In genomic region chr6:56311086-56311485, GRCh38 we compare ENCODE assay signal across 19 cellular contexts.
"Had no signal": no experiment of that assay in that cellular context is flagged by ENCODE, and none has a peak within 500 bp of the region (broad histone marks: within the 10 kb centered on the region; RNA-seq: fewer than 3 reads in every experiment).

No MANE protein-coding gene starts in this region.

- ATAC-seq: activated CD8-positive, alpha-beta T cell treated with anti-CD3 and anti-CD28 coated beads, Interleukin-2, amount 10 ng/mL, durations not matched to agents 7 days and 5 days; activated naive CD8-positive, alpha-beta T cell treated with anti-CD3 and anti-CD28 coated beads, Interleukin-2, amount 50 U/mL, for 24 hours; stimulated activated effector memory CD8-positive, alpha-beta T cell treated with anti-CD3 and anti-CD28 coated beads, Interleukin-12 subunit alpha, Interleukin-12 subunit beta, amount 100 ng/mL, for 72 hours; WTC11 had no signal

- H3K9me3 Mint-ChIP-seq: activated naive CD8-positive, alpha-beta T cell treated with anti-CD3 and anti-CD28 coated beads, Interleukin-2, amount 50 U/mL, for 24 hours had no signal

- H3K4me3 Mint-ChIP-seq: activated CD8-positive, alpha-beta T cell treated with anti-CD3 and anti-CD28 coated beads, Interleukin-2, amount 10 ng/mL, durations not matched to agents 7 days and 5 days; activated naive CD8-positive, alpha-beta T cell treated with anti-CD3 and anti-CD28 coated beads, Interleukin-2, amount 50 U/mL, for 24 hours; naive B cell; stimulated activated effector memory CD8-positive, alpha-beta T cell treated with anti-CD3 and anti-CD28 coated beads, Interleukin-12 subunit alpha, Interleukin-12 subunit beta, amount 100 ng/mL, for 72 hours; WTC11 had no signal

- H3K4me2 ChIP-seq: SK-N-SH, smooth muscle cell had no signal

- H3K27ac Mint-ChIP-seq: activated CD8-positive, alpha-beta T cell treated with anti-CD3 and anti-CD28 coated beads, Interleukin-2, amount 10 ng/mL, durations not matched to agents 7 days and 5 days; activated naive CD8-positive, alpha-beta T cell treated with anti-CD3 and anti-CD28 coated beads, Interleukin-2, amount 50 U/mL, for 24 hours; naive B cell; stimulated activated effector memory CD8-positive, alpha-beta T cell treated with anti-CD3 and anti-CD28 coated beads, Interleukin-12 subunit alpha, Interleukin-12 subunit beta, amount 100 ng/mL, for 72 hours; WTC11 had no signal

- H3K27ac ChIP-seq: coronary artery, epithelial cell of prostate, parathyroid adenoma had no signal

- H2AFZ ChIP-seq: parathyroid adenoma had no signal

- H3K4me1 Mint-ChIP-seq: activated naive CD8-positive, alpha-beta T cell treated with anti-CD3 and anti-CD28 coated beads, Interleukin-2, amount 50 U/mL, for 24 hours; naive B cell; stimulated activated effector memory CD8-positive, alpha-beta T cell treated with anti-CD3 and anti-CD28 coated beads, Interleukin-12 subunit alpha, Interleukin-12 subunit beta, amount 100 ng/mL, for 72 hours; WTC11 had no signal

- H3K79me2 ChIP-seq: parathyroid adenoma had no signal

- H3K36me3 Mint-ChIP-seq: naive B cell; stimulated activated effector memory CD8-positive, alpha-beta T cell treated with anti-CD3 and anti-CD28 coated beads, Interleukin-12 subunit alpha, Interleukin-12 subunit beta, amount 100 ng/mL, for 72 hours had no signal

- H3K4me1 ChIP-seq: parathyroid adenoma, tibial nerve had no signal

- H3K9ac ChIP-seq: parathyroid adenoma, SK-N-SH had no signal

- DNase-seq: activated CD4-positive, alpha-beta T cell treated with anti-CD3 and anti-CD28 coated beads for 48 hours; activated CD8-positive, alpha-beta memory T cell treated with anti-CD3 and anti-CD28 coated beads, Interleukin-2, amount 50 U/mL, for 48 hours; activated CD8-positive, alpha-beta T cell treated with anti-CD3 and anti-CD28 coated beads, Interleukin-2, amount 10 ng/mL, durations not matched to agents 7 days and 5 days; activated naive CD4-positive, alpha-beta T cell; activated naive CD8-positive, alpha-beta T cell treated with anti-CD3 and anti-CD28 coated beads, Interleukin-2, amount 50 U/mL, for 24 hours; caudate nucleus; effector CD8-positive, alpha-beta T cell; islet precursor cell; midbrain; naive B cell; SK-N-SH; T-helper 1 cell had no signal

- H3K4me3 ChIP-seq: coronary artery, smooth muscle cell, tibial nerve had no signal

- H3K27me3 ChIP-seq: tibial nerve had no signal

- H3K9me3 ChIP-seq: SK-N-SH had no signal

- H3K36me3 ChIP-seq: tibial nerve had no signal
